In genomic region chr4:124711469-124712416, GRCh38 we compare ENCODE assay signal across 8 cellular contexts. TPM values are rescaled to one million over a fixed set of nuclear protein-coding genes. Genes with fewer than 3 reads are reported as not detected.
DNase-seq lines count a peak whose midpoint lies in the region; ATAC-seq and TF ChIP-seq lines count a peak whose summit lies in the region.

No MANE protein-coding gene starts in this region.

- ATAC-seq in GM18499 (IDR thresholded peaks at IDR 0.05; ENCODE audit: insufficient read depth, unreplicated experiment) (peak; percentile 4), HG02870 (IDR thresholded peaks at IDR 0.05; ENCODE audit: unreplicated experiment) (peak; percentile 25), mucosa of descending colon (peak; percentile 81)

- peaks cover 0 to 4% of the 10 kb centered on the region in 2 donors for H3K4me1 ChIP-seq in esophagus (ENCODE audit: control insufficient read depth in 2 of 2, insufficient read depth in 2 of 2, low read length in 1 of 2)
- peaks cover 4% of the 10 kb centered on the region for H3K4me1 ChIP-seq in mucosa of descending colon (ENCODE audit: low read depth)
- peaks cover 5 to 33% (median 18%) of the 10 kb centered on the region in 4 donors for H3K4me1 ChIP-seq in transverse colon

- peak; percentile 17 for TF ChIP-seq POLR2A in transverse colon (IDR thresholded peaks at IDR 0.05)

- TF ChIP-seq CTCF in BJ (IDR thresholded peaks at IDR 0.05; ENCODE audit: insufficient read depth, low read depth, low read length) (peak; percentile 41), mucosa of descending colon (IDR thresholded peaks at IDR 0.05) (no peak), transverse colon (IDR thresholded peaks at IDR 0.05) (no peak)

- 1% methylated on average over 33 to 38 of the region's 38 CpGs for WGBS in esophagus, 2 donors
- 2 to 4% methylated on average over 7 to 29 of the region's 38 CpGs for WGBS in transverse colon (ENCODE audit: low coverage in 1 of 2), 2 donors

- H3K36me3 ChIP-seq in BJ (ENCODE audit: control insufficient read depth, insufficient read depth, low read length) = no peaks in the 10 kb centered on the region
- H3K36me3 ChIP-seq in esophagus (ENCODE audit: control insufficient read depth in 2 of 2, insufficient read depth in 2 of 2, low read length in 1 of 2) = no peaks in the 10 kb centered on the region
- H3K36me3 ChIP-seq in mucosa of descending colon (ENCODE audit: low read depth) = no peaks in the 10 kb centered on the region
- H3K36me3 ChIP-seq in transverse colon = no peaks in the 10 kb centered on the region

- POLR2A ChIA-PET in BJ (lab: Charles Lee) = interaction anchor here (0.7 kb wide), 1 partner anchor 26 kb away, joined by 12 read pairs; no protein-coding TSS in a partner anchor

- H3K4me3 ChIP-seq in BJ (ENCODE audit: low read depth, low read length) = peak overlapping the region; percentile 80
- peak overlapping the region; percentile 81 to 99 for H3K4me3 ChIP-seq in esophagus (ENCODE audit: low read depth in 1 of 2, low read length in 2 of 2)
- H3K4me3 ChIP-seq in mucosa of descending colon = peak overlapping the region; percentile 62
- H3K4me3 ChIP-seq in transverse colon = peak overlapping the region; percentile 76 to 83 (median 76)

- DNase-seq in BJ (ENCODE audit: low read depth) (peak; percentile 11), NCI-H1436 treated with DMSO at 0.1 percent for 48 hours (lab: John Stamatoyannopoulos, UW) (peak; percentile 6), T-helper 9 cell (peak; percentile 2), mucosa of descending colon (peak; percentile 70 to 84 (median 77)), transverse colon (peak; percentile 71)

- no peak for TF ChIP-seq EP300 in transverse colon (IDR thresholded peaks at IDR 0.05; ENCODE audit: low read depth)

- H3K27ac ChIP-seq in esophagus (ENCODE audit: low read depth in 2 of 2, low read length in 1 of 2) (peak overlapping the region; percentile 93 to 95), transverse colon (peak overlapping the region; percentile 91 to 97 (median 95))

- no peaks in the 10 kb centered on the region for H3K9me3 ChIP-seq in esophagus (ENCODE audit: control insufficient read depth in 2 of 2, insufficient read depth in 1 of 2, low read depth in 1 of 2, low read length in 1 of 2)
- no peaks in the 10 kb centered on the region for H3K9me3 ChIP-seq in mucosa of descending colon
- H3K9me3 ChIP-seq in transverse colon = no peaks in the 10 kb centered on the region

- intact Hi-C loops in mucosa of descending colon (cut with DNase I, micrococcal nuclease) = no loop called here
- intact Hi-C loops in transverse colon (cut with DNase I; ENCODE audit: low total_unique reads) = no loop called here

- CTCF ChIA-PET in BJ (lab: Yijun Ruan, JAX) = interaction anchor here (0.6 to 1.2 kb wide), 2 partner anchors 164 to 203 kb away, joined by 3 read pairs; no protein-coding TSS in a partner anchor

- in situ Hi-C loops in transverse colon (cut with MboI; ENCODE audit: low pct_ligation_motif_present in 1 of 4, low pct_unique_long_range_greater_than_20kb in 1 of 4, low sequenced_read_pairs in 3 of 4) = loop anchor here in 1 of 4 donors (25.0 kb wide), 2 partner anchors 374 to 1124 kb away; no protein-coding TSS in a partner anchor

- H3K27me3 ChIP-seq in BJ (ENCODE audit: control insufficient read depth, insufficient read depth, low read length) (no peaks in the 10 kb centered on the region), esophagus (ENCODE audit: control insufficient read depth in 1 of 2, insufficient read depth in 2 of 2, low read length in 2 of 2) (no peaks in the 10 kb centered on the region), transverse colon (no peaks in the 10 kb centered on the region)

RNA-seq across cellular contexts. Expression of gene ANKRD50, which starts 0.8 kb away (rescaled TPM):
- polyA plus RNA-seq in BJ (2011; rRNA removed) = 6.5 and 14.5 TPM in 2 replicates
- 26.5 and 28.1 TPM in 2 replicates for polyA minus RNA-seq in BJ (2011; rRNA and poly(A)+ RNA removed)
- polyA plus RNA-seq in esophagus = 1 to 10 TPM; 2.0 to 3.3 TPM
- total RNA-seq in mucosa of descending colon = 10 to 100 TPM in 2 of 3 donors, 1 to 10 TPM in 1; 8.2 to 16.7 (median 11.0) TPM
- total RNA-seq in transverse colon = 10 to 100 TPM; 11.9 to 31.8 (median 13.9) TPM

Comparison
In these comparisons a context has a peak if more than half of its experiments do, and no peak if none do; other contexts are left out.
1. Peak in every context shown above with its lines: DNase-seq, ATAC-seq, H3K4me3 ChIP-seq and H3K27ac ChIP-seq.
2. DNase-seq: peak in every context shown above with its lines; median percentile 77 in mucosa of descending colon; 71 in transverse colon; 11 in BJ; 6 in NCI-H1436 treated with DMSO at 0.1 percent for 48 hours; 2 in T-helper 9 cell.
3. ATAC-seq: peak in every context shown above with its lines; median percentile 81 in mucosa of descending colon; 25 in HG02870; 4 in GM18499.